Comparison of ENCODE assay signal across 8 cellular contexts in the genomic region with DNA sequence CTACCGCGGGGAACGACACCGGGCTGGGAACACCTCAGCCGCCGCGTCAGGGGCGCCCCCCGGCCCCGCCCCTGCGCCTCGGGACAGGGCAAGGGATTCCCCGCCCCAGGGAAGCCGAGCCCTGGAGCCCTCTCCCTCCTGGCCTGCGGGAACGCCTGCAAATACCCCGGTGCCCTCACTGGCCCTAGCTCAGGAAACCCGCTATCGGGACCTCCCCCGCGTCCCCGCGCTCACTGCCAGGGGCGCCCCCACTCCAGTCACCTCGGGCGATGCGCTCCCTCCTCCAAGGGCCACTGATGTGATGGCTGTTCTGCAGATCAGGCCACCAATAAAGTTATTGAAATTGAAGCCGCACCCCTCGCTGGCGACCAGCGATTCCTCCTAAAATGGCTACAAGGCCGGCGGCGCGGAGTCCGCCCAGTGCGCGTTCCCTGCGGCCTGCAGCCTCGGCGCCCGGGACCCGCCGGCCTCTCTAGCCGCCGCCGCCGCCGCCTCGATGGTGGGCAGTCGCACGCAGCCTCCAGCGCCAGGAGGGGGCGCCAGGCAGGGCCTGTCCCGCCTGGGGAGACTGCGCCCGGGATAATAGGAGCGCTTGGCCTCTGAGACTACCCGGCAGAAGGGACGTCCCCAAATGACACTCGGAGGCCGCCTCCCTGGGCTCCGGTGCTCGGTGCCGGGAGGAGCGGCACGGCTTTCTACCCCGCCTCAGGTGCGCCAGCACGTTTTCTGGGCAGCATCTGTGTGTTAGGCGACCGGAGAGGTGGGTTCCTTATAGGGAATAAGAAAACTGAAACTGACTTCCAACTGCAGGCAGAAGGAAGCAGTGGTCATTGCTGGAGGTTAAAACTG. TPM values are rescaled to one million over a fixed set of nuclear protein-coding genes. Genes with fewer than 3 reads are reported as not detected.
DNase-seq lines count a peak whose midpoint lies in the region; ATAC-seq, FAIRE-seq and TF ChIP-seq lines count a peak whose summit lies in the region.

A gene with protein sequence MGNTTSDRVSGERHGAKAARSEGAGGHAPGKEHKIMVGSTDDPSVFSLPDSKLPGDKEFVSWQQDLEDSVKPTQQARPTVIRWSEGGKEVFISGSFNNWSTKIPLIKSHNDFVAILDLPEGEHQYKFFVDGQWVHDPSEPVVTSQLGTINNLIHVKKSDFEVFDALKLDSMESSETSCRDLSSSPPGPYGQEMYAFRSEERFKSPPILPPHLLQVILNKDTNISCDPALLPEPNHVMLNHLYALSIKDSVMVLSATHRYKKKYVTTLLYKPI (minus strand): TSS at position 303 of the 849 bp plus-strand sequence. CDS start 326 bp downstream, outside the sequence.

- in situ Hi-C loops in transverse colon (cut with MboI; ENCODE audit: low pct_ligation_motif_present in 1 of 4, low pct_unique_long_range_greater_than_20kb in 1 of 4, low sequenced_read_pairs in 3 of 4): loop anchor here (5.0 to 10.0 kb wide), 3 partner anchors 52 to 75 kb away; a partner anchor contains a TSS

- H3K4me1 ChIP-seq in heart left ventricle (peaks cover 0 to 56% (median 35%) of the 10 kb centered on the region in 12 donors), transverse colon (peaks cover 0 to 51% (median 38%) of the 10 kb centered on the region in 4 donors)

- no peak for TF ChIP-seq EP300 in transverse colon (IDR thresholded peaks at IDR 0.05; ENCODE audit: low read depth)

- H3K9me3 ChIP-seq in heart left ventricle (no peaks in the 10 kb centered on the region), transverse colon (no peaks in the 10 kb centered on the region)

- ATAC-seq in HG02763 (IDR thresholded peaks at IDR 0.05; ENCODE audit: unreplicated experiment) (peak; percentile 85), heart left ventricle (peak; percentile 91 to 98 (median 96))

- 0% methylated on average over 63 to 72 of the region's 72 CpGs for WGBS in adipose tissue, 3 donors
- 0 to 1% (median 0%) methylated on average over 32 to 72 of the region's 72 CpGs for WGBS in heart left ventricle, 4 donors
- WGBS in transverse colon (ENCODE audit: low coverage in 1 of 2), 2 donors: 0% methylated on average over 2 to 62 of the region's 72 CpGs

- H3K36me3 ChIP-seq in heart left ventricle (peaks cover 0 to 22% (median 4%) of the 10 kb centered on the region in 9 donors), transverse colon (no peaks in the 10 kb centered on the region)

- peak within 1 kb of the TSS; percentile 69 to 96 (median 88) for H3K4me3 ChIP-seq in heart left ventricle
- peak within 1 kb of the TSS; percentile 69 to 91 (median 84) for H3K4me3 ChIP-seq in transverse colon

- DNase-seq in GM12891 (ENCODE audit: insufficient read length, low spot score) (peak; percentile 82), NCI-H128 (lab: John Stamatoyannopoulos, UW; ENCODE audit: unreplicated experiment) (peak; percentile 88), SW 1271 (lab: John Stamatoyannopoulos, UW) (peak; percentile 65 to 86), heart left ventricle (peak; percentile 96 to 98 (median 97)), pons (ENCODE audit: low spot score) (peak; percentile 94), transverse colon (peak; percentile 97)

- intact Hi-C loops in heart left ventricle (cut with DNase I): loop anchor here (1.0 to 10.0 kb wide), 5 partner anchors 50 to 372 kb away; a partner anchor contains a TSS
- intact Hi-C loops in transverse colon (cut with DNase I; ENCODE audit: low total_unique reads): loop anchor here (2.0 kb wide), 1 partner anchor 70 kb away; a partner anchor contains a TSS

- FAIRE-seq in GM12891 (lab: Jason Lieb, UNC): peak; percentile 93

- TF ChIP-seq CTCF in heart left ventricle (IDR thresholded peaks at IDR 0.05) (peak; percentile 90 to 99 (median 96)), transverse colon (IDR thresholded peaks at IDR 0.05) (peak; percentile 77 to 98 (median 86))

- H3K27me3 ChIP-seq in heart left ventricle (no peaks in the 10 kb centered on the region), transverse colon (no peaks in the 10 kb centered on the region)

- H3K27ac ChIP-seq in adipose tissue (ENCODE audit: low read depth, low read length) (peak within 1 kb of the TSS; percentile 40), heart left ventricle (peak within 1 kb of the TSS; percentile 81 to 99 (median 94)), transverse colon (peak within 1 kb of the TSS; percentile 93 to 98 (median 96))

- TF ChIP-seq POLR2A in GM12891 (IDR thresholded peaks at IDR 0.05; ENCODE audit: low read depth, low read length) (peak; percentile 53), heart left ventricle (IDR thresholded peaks at IDR 0.05) (peak; percentile 6 to 50), transverse colon (IDR thresholded peaks at IDR 0.05) (peak; percentile 77)

TF ChIP-seq in GM12891, 5 proteins besides CTCF, POLR2A, EP300 and RAD21:
- TF ChIP-seq SPI1 (IDR thresholded peaks at IDR 0.05; ENCODE audit: low read depth, low read length) (no peak), PAX5 (IDR thresholded peaks at IDR 0.05; ENCODE audit: insufficient read depth, low read length, severe bottlenecking) (peak; percentile 36), POLR2AphosphoS5 (IDR thresholded peaks at IDR 0.05; ENCODE audit: low read depth, low read length) (peak; percentile 66; the same call in 1 of the 2 replicates), TAF1 (IDR thresholded peaks at IDR 0.05; ENCODE audit: low read depth, low read length) (no peak; the same call in 1 of the 2 replicates), POU2F2 (IDR thresholded peaks at IDR 0.05; ENCODE audit: low read depth, low read length) (peak; percentile 19; the same call in 1 of the 2 replicates)

RNA-seq across cellular contexts. Expression of the gene that starts here (rescaled TPM):
- polyA plus RNA-seq in GM12891 (2012; ENCODE audit: low read depth, missing spikeins): 5.0 TPM
- 10 to 100 TPM in 1 of 3 donors, 1 to 10 TPM in 2; 5.5 to 12.1 (median 6.7) TPM for polyA plus RNA-seq in adipose tissue
- 10 to 100 TPM; 15.0 to 43.2 (median 28.9) TPM for total RNA-seq in heart left ventricle
- 10 to 100 TPM in 1 of 2 donors, 1 to 10 TPM in 1; 6.7 to 22.4 TPM for polyA plus RNA-seq in heart left ventricle
- total RNA-seq in transverse colon: 10 to 100 TPM; 20.9 to 45.6 (median 27.3) TPM

Comparison
In these comparisons a context has a peak if more than half of its experiments do, and no peak if none do; other contexts are left out.
1. Peak in every context shown above with its lines: DNase-seq, ATAC-seq, H3K4me3 ChIP-seq and H3K27ac ChIP-seq.
2. H3K27ac ChIP-seq: peak in every context shown above with its lines; median percentile 96 in transverse colon; 94 in heart left ventricle; 40 in adipose tissue.